1 cellular context compared by ENCODE assay signal in the genomic region with DNA sequence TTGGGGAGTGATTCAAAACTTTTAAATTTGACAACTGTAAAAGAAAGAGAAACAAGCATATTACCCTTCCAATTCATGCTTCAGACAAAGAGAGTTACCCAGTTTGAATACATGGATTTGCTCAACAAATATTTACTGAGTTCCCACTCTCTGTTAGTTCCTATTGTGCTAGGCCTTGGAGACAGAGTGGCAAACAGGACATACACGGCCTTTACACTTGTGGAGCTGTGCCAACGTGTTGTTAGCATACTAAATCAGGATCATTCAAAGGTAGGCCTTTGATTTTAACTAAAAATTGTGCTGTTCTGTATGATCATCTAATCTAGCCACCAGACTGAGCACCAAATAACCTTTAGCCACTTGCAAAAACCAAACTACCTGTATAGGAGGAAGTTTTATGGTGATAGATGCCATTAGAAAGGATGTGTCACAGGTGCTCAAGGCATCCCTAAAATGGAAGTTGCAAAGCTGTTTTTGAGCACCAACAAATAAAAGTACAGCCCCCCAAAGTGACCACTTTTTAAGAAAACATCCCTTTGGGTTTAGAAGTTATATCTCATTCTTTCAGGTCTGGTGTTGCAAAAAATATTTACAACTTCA.
TF ChIP-seq lines count a peak whose summit lies in the region.

No MANE protein-coding gene starts in this region.

TF ChIP-seq in HepG2, 621 proteins besides CTCF, POLR2A, EP300 and RAD21 (continued from another document and continues in another):
- TF ChIP-seq, protein P1, sequence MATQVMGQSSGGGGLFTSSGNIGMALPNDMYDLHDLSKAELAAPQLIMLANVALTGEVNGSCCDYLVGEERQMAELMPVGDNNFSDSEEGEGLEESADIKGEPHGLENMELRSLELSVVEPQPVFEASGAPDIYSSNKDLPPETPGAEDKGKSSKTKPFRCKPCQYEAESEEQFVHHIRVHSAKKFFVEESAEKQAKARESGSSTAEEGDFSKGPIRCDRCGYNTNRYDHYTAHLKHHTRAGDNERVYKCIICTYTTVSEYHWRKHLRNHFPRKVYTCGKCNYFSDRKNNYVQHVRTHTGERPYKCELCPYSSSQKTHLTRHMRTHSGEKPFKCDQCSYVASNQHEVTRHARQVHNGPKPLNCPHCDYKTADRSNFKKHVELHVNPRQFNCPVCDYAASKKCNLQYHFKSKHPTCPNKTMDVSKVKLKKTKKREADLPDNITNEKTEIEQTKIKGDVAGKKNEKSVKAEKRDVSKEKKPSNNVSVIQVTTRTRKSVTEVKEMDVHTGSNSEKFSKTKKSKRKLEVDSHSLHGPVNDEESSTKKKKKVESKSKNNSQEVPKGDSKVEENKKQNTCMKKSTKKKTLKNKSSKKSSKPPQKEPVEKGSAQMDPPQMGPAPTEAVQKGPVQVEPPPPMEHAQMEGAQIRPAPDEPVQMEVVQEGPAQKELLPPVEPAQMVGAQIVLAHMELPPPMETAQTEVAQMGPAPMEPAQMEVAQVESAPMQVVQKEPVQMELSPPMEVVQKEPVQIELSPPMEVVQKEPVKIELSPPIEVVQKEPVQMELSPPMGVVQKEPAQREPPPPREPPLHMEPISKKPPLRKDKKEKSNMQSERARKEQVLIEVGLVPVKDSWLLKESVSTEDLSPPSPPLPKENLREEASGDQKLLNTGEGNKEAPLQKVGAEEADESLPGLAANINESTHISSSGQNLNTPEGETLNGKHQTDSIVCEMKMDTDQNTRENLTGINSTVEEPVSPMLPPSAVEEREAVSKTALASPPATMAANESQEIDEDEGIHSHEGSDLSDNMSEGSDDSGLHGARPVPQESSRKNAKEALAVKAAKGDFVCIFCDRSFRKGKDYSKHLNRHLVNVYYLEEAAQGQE (IDR thresholded peaks at IDR 0.05; ENCODE audit: borderline replicate concordance in 1 of 2, low read depth in 1 of 2, low read length in 2 of 2): no peak
- TF ChIP-seq ZNF335 (CRISPR knock-in tag; IDR thresholded peaks at IDR 0.05) (no peak), ZNF124 (CRISPR knock-in tag; IDR thresholded peaks at IDR 0.05) (0 out of 2 replicates have a peak, but pooled peaks have one; percentile 68), NCOR1 (IDR thresholded peaks at IDR 0.05; ENCODE audit: borderline replicate concordance, low read length) (peak; percentile 59; the same call in 1 of the 2 replicates), DNMT3B (CRISPR knock-in tag; conservative IDR thresholded peaks at IDR 0.05) (no peak), IRX3 (CRISPR knock-in tag; IDR thresholded peaks at IDR 0.05; ENCODE audit: borderline replicate concordance, low read depth) (0 out of 2 replicates have a peak, but pooled peaks have one; percentile 23), PHF20 (CRISPR knock-in tag; IDR thresholded peaks at IDR 0.05) (no peak), ZNF383 (CRISPR knock-in tag; IDR thresholded peaks at IDR 0.05; ENCODE audit: borderline replicate concordance) (no peak), ZNF337 (CRISPR knock-in tag; IDR thresholded peaks at IDR 0.05; ENCODE audit: borderline replicate concordance, low read depth) (no peak), KDM4B (CRISPR knock-in tag; IDR thresholded peaks at IDR 0.05) (peak; percentile 84), NKX3-1 (CRISPR knock-in tag; IDR thresholded peaks at IDR 0.05) (peak; percentile 36; the same call in 1 of the 2 replicates), NFRKB (IDR thresholded peaks at IDR 0.05) (no peak), ZIK1 (CRISPR knock-in tag; IDR thresholded peaks at IDR 0.05; ENCODE audit: borderline replicate concordance, low read depth) (0 out of 2 replicates have a peak, but pooled peaks have one; percentile 66), ZNF367 (CRISPR knock-in tag; IDR thresholded peaks at IDR 0.05; ENCODE audit: borderline replicate concordance) (no peak), ZNF160 (CRISPR knock-in tag; IDR thresholded peaks at IDR 0.05) (no peak), SPEN (CRISPR knock-in tag; IDR thresholded peaks at IDR 0.05; ENCODE audit: low read depth) (no peak; the same call in 1 of the 2 replicates), ZNF446 (CRISPR knock-in tag; IDR thresholded peaks at IDR 0.05) (no peak), ZNF256 (CRISPR knock-in tag; conservative IDR thresholded peaks at IDR 0.05) (no peak), ZNF614 (CRISPR knock-in tag; IDR thresholded peaks at IDR 0.05; ENCODE audit: borderline replicate concordance) (no peak; the same call in 1 of the 2 replicates), ZNF530 (CRISPR knock-in tag; IDR thresholded peaks at IDR 0.05; ENCODE audit: low read depth) (no peak), UBTF (CRISPR knock-in tag; IDR thresholded peaks at IDR 0.05) (no peak), GATAD2A (CRISPR knock-in tag; IDR thresholded peaks at IDR 0.05) (peak; percentile 98), ZSCAN31 (CRISPR knock-in tag; IDR thresholded peaks at IDR 0.05; ENCODE audit: low read depth) (no peak), FUBP1 (CRISPR knock-in tag; IDR thresholded peaks at IDR 0.05; ENCODE audit: borderline replicate concordance) (no peak), ZNF713 (CRISPR knock-in tag; IDR thresholded peaks at IDR 0.05) (no peak), GABPB1 (CRISPR knock-in tag; IDR thresholded peaks at IDR 0.05) (no peak), ATF7 (IDR thresholded peaks at IDR 0.05) (no peak), ATF7 (CRISPR knock-in tag; IDR thresholded peaks at IDR 0.05) (no peak), ZNF33B (CRISPR knock-in tag; IDR thresholded peaks at IDR 0.05) (no peak), IKZF5 (CRISPR knock-in tag; IDR thresholded peaks at IDR 0.05) (peak; percentile 80), ZNF577 (CRISPR knock-in tag; IDR thresholded peaks at IDR 0.05; ENCODE audit: borderline replicate concordance, low read depth) (no peak), ZSCAN5A (CRISPR knock-in tag; IDR thresholded peaks at IDR 0.05; ENCODE audit: borderline replicate concordance) (peak; percentile 78; the same call in 1 of the 2 replicates), ZFP41 (CRISPR knock-in tag; IDR thresholded peaks at IDR 0.05; ENCODE audit: borderline replicate concordance) (no peak), ZBTB7A (CRISPR knock-in tag; IDR thresholded peaks at IDR 0.05) (no peak; the same call in 1 of the 2 replicates), ZNF850 (CRISPR knock-in tag; conservative IDR thresholded peaks at IDR 0.05) (no peak), SNAPC2 (CRISPR knock-in tag; IDR thresholded peaks at IDR 0.05) (peak; percentile 94)
- TF ChIP-seq, protein P2, sequence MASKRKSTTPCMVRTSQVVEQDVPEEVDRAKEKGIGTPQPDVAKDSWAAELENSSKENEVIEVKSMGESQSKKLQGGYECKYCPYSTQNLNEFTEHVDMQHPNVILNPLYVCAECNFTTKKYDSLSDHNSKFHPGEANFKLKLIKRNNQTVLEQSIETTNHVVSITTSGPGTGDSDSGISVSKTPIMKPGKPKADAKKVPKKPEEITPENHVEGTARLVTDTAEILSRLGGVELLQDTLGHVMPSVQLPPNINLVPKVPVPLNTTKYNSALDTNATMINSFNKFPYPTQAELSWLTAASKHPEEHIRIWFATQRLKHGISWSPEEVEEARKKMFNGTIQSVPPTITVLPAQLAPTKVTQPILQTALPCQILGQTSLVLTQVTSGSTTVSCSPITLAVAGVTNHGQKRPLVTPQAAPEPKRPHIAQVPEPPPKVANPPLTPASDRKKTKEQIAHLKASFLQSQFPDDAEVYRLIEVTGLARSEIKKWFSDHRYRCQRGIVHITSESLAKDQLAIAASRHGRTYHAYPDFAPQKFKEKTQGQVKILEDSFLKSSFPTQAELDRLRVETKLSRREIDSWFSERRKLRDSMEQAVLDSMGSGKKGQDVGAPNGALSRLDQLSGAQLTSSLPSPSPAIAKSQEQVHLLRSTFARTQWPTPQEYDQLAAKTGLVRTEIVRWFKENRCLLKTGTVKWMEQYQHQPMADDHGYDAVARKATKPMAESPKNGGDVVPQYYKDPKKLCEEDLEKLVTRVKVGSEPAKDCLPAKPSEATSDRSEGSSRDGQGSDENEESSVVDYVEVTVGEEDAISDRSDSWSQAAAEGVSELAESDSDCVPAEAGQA (IDR thresholded peaks at IDR 0.05; ENCODE audit: low read depth): no peak
- TF ChIP-seq, protein P2 (CRISPR knock-in tag; IDR thresholded peaks at IDR 0.05; ENCODE audit: borderline replicate concordance): no peak
- TF ChIP-seq, protein P3, sequence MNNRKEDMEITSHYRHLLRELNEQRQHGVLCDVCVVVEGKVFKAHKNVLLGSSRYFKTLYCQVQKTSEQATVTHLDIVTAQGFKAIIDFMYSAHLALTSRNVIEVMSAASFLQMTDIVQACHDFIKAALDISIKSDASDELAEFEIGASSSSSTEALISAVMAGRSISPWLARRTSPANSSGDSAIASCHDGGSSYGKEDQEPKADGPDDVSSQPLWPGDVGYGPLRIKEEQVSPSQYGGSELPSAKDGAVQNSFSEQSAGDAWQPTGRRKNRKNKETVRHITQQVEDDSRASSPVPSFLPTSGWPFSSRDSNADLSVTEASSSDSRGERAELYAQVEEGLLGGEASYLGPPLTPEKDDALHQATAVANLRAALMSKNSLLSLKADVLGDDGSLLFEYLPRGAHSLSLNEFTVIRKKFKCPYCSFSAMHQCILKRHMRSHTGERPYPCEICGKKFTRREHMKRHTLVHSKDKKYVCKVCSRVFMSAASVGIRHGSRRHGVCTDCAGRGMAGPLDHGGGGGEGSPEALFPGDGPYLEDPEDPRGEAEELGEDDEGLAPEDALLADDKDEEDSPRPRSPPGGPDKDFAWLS (CRISPR knock-in tag; IDR thresholded peaks at IDR 0.05; ENCODE audit: borderline replicate concordance): no peak
- TF ChIP-seq, protein P4, sequence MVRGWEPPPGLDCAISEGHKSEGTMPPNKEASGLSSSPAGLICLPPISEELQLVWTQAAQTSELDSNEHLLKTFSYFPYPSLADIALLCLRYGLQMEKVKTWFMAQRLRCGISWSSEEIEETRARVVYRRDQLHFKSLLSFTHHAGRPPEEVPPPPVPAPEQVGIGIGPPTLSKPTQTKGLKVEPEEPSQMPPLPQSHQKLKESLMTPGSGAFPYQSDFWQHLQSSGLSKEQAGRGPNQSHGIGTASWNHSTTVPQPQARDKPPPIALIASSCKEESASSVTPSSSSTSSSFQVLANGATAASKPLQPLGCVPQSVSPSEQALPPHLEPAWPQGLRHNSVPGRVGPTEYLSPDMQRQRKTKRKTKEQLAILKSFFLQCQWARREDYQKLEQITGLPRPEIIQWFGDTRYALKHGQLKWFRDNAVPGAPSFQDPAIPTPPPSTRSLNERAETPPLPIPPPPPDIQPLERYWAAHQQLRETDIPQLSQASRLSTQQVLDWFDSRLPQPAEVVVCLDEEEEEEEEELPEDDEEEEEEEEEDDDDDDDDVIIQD (CRISPR knock-in tag; IDR thresholded peaks at IDR 0.05; ENCODE audit: low read depth): peak; percentile 79; the same call in 1 of the 2 replicates
